21 cellular contexts compared by ENCODE assay signal in genomic region chr22:46022881-46023512, GRCh38. TPM values are rescaled to one million over a fixed set of nuclear protein-coding genes. Genes with fewer than 3 reads are reported as not detected.
DNase-seq lines count a peak whose midpoint lies in the region; ATAC-seq and TF ChIP-seq lines count a peak whose summit lies in the region.
"Had no signal": no experiment of that assay in that cellular context is flagged by ENCODE, and none has a peak within 500 bp of the region (broad histone marks: within the 10 kb centered on the region; RNA-seq: fewer than 3 reads in every experiment).

No MANE protein-coding gene starts in this region.

- H2BK15ac ChIP-seq in H9 (ENCODE audit: low read depth, low read length) = no peak overlapping the region

- no peak for TF ChIP-seq CTCF in RWPE2 (IDR thresholded peaks at IDR 0.05; ENCODE audit: poor library complexity, severe bottlenecking)
- TF ChIP-seq CTCF in esophagus muscularis mucosa (IDR thresholded peaks at IDR 0.05) = no peak
- no peak for TF ChIP-seq CTCF in smooth muscle cell (IDR thresholded peaks at IDR 0.05; ENCODE audit: borderline replicate concordance, insufficient read depth, poor library complexity, severe bottlenecking)
- no peak for TF ChIP-seq CTCF in H9 (conservative IDR thresholded peaks at IDR 0.05)

- WGBS in esophagus muscularis mucosa = 82% methylated on average over 10 of the region's 10 CpGs
- 91% methylated on average over 10 of the region's 10 CpGs for WGBS in smooth muscle cell (ENCODE audit: low lambda C conversion rate)
- no CpG with 5 or more reads among the region's 10 CpGs for WGBS in H9 (ENCODE audit: extremely low coverage, insufficient read length, low lambda C conversion rate)

- no peak overlapping the region for H3K4ac ChIP-seq in H9 (ENCODE audit: low read depth, low read length)

- no peak overlapping the region for H2BK120ac ChIP-seq in H9 (ENCODE audit: low read depth, low read length, poor library complexity, severe bottlenecking)

- peaks cover 0 to 2% of the 10 kb centered on the region in 2 experiments; a peak in 2 of 5 replicates for H3K9me3 Mint-ChIP-seq in H9
- H3K9me3 Mint-ChIP-seq: CD8-positive, alpha-beta T cell; IgD-negative memory B cell had no signal

- H2BK20ac ChIP-seq in H9 (ENCODE audit: low read depth, low read length, poor library complexity, severe bottlenecking) = no peak overlapping the region

- intact Hi-C loops in esophagus muscularis mucosa (cut with DNase I) = no loop called here

- no peak overlapping the region for H3K18ac ChIP-seq in H9 (ENCODE audit: insufficient read length, low read depth, low read length)

- H3K36me3 Mint-ChIP-seq in H9 (ENCODE audit: insufficient read depth in 1 of 3, low read depth in 3 of 3) = no peaks in the 10 kb centered on the region
- H3K36me3 Mint-ChIP-seq: CD8-positive, alpha-beta T cell; IgD-negative memory B cell had no signal

- H2BK12ac ChIP-seq in H9 (ENCODE audit: insufficient read length, low read depth, low read length) = no peak overlapping the region

- H3K14ac ChIP-seq in H9 (ENCODE audit: insufficient read depth, low read length) = no peak overlapping the region

- no peak overlapping the region for H4K8ac ChIP-seq in H9 (replicated peaks; ENCODE audit: insufficient read length, low read depth, low read length)

- H3K4me3 Mint-ChIP-seq in H9 = no peak overlapping the region
- H3K4me3 Mint-ChIP-seq: CD8-positive, alpha-beta T cell; IgD-negative memory B cell had no signal

- DNase-seq in RWPE2 (ENCODE audit: low spot score) (no peak), esophagus muscularis mucosa (ENCODE audit: extremely low spot score) (no peak), mesenteric fat pad (ENCODE audit: low spot score) (peak; percentile 73), smooth muscle cell (lab: John Stamatoyannopoulos, UW; ENCODE audit: unreplicated experiment) (no peak), Kasumi-1 (lab: John Stamatoyannopoulos, UW) (no peak), COR-L47 (lab: John Stamatoyannopoulos, UW) (no peak), NCI-H2227 (lab: John Stamatoyannopoulos, UW; ENCODE audit: unreplicated experiment) (no peak), H9 (no peak)
- DNase-seq: CD8-positive, alpha-beta T cell; Karpas-422; MM.1S; NCI-H1092 treated with DMSO at 0.1 percent for 48 hours; NCI-H146; NCI-H2081; NCI-H2171 treated with DMSO at 0.1 percent for 48 hours; NK-92 treated with Interleukin-12 subunit alpha and Interleukin-12 subunit beta, amount 100 ng/mL, for 24 hours had no signal

- H2AFZ ChIP-seq in smooth muscle cell (ENCODE audit: low read depth) = no peak overlapping the region
- H2AFZ ChIP-seq in H9 (ENCODE audit: low read length) = no peak overlapping the region

- H3K79me2 ChIP-seq in smooth muscle cell (ENCODE audit: low read depth) (no peaks in the 10 kb centered on the region), H9 (ENCODE audit: insufficient read depth, low read length) (no peaks in the 10 kb centered on the region)

- H4K91ac ChIP-seq in H9 (ENCODE audit: insufficient read length, low read depth, low read length) = no peak overlapping the region

- no peak overlapping the region for H4K5ac ChIP-seq in H9 (ENCODE audit: insufficient read length, low read depth, low read length)

- peak overlapping the region; percentile 5 for H3K27ac ChIP-seq in RWPE2 (ENCODE audit: poor library complexity, severe bottlenecking)
- H3K27ac ChIP-seq in esophagus muscularis mucosa (replicated peaks in 1 of 4) = peak overlapping the region; percentile 27 to 47 (median 43)
- peak overlapping the region; percentile 38 for H3K27ac ChIP-seq in smooth muscle cell (ENCODE audit: low read depth)
- no peak overlapping the region for H3K27ac ChIP-seq in H9 (ENCODE audit: insufficient read length, low read depth, low read length)
- H3K27ac ChIP-seq: BLaER1 treated with 17β-estradiol and CSF1 and Interleukin-3, amounts not matched to agents 10 nM and 100 nM; HL-60 had no signal

- no peaks in the 10 kb centered on the region for H3K27me3 ChIP-seq in RWPE2 (ENCODE audit: insufficient read depth, poor library complexity, severe bottlenecking)
- no peaks in the 10 kb centered on the region for H3K27me3 ChIP-seq in esophagus muscularis mucosa
- no peaks in the 10 kb centered on the region for H3K27me3 ChIP-seq in smooth muscle cell (ENCODE audit: low read depth)
- H3K27me3 ChIP-seq in H9 (ENCODE audit: insufficient read depth, low read length) = peaks cover 12% of the 10 kb centered on the region; the same call in 1 of the 2 replicates

- no peak overlapping the region for H3K23ac ChIP-seq in H9 (ENCODE audit: insufficient read length, low read depth, low read length)

- H3K36me3 ChIP-seq in RWPE2 (ENCODE audit: low read depth) (no peaks in the 10 kb centered on the region), esophagus muscularis mucosa (no peaks in the 10 kb centered on the region), smooth muscle cell (ENCODE audit: low read depth) (no peaks in the 10 kb centered on the region)
- H3K36me3 ChIP-seq: BLaER1 treated with 17β-estradiol and CSF1 and Interleukin-3, amounts not matched to agents 10 nM and 100 nM had no signal

- no peak for TF ChIP-seq EP300 in esophagus muscularis mucosa (IDR thresholded peaks at IDR 0.05)

- H3K4me2 ChIP-seq in smooth muscle cell (no peak overlapping the region), H9 (ENCODE audit: insufficient read depth, insufficient read length, low read length) (no peak overlapping the region)
- H3K4me2 ChIP-seq: BLaER1 treated with 17β-estradiol and CSF1 and Interleukin-3, amounts not matched to agents 10 nM and 100 nM had no signal

- H2BK5ac ChIP-seq in H9 (ENCODE audit: insufficient read length, low read length) = no peak overlapping the region

- H3K4me1 ChIP-seq in RWPE2 (ENCODE audit: insufficient read depth, poor library complexity, severe bottlenecking) (peaks cover 21% of the 10 kb centered on the region), esophagus muscularis mucosa (peaks cover 13 to 35% (median 30%) of the 10 kb centered on the region in 4 donors), smooth muscle cell (ENCODE audit: low read depth) (no peaks in the 10 kb centered on the region), H9 (ENCODE audit: insufficient read depth, low read length) (no peaks in the 10 kb centered on the region)

- no peaks in the 10 kb centered on the region for H3F3A ChIP-seq in smooth muscle cell (ENCODE audit: low read depth)

- H3K27ac Mint-ChIP-seq in H9 = no peak overlapping the region
- H3K27ac Mint-ChIP-seq: CD8-positive, alpha-beta T cell; IgD-negative memory B cell had no signal

- no peak for ATAC-seq in RWPE2 (ENCODE audit: low read depth)
- ATAC-seq: CD8-positive, alpha-beta T cell had no signal

- peaks cover 6 to 12% of the 10 kb centered on the region in 2 experiments for H3K4me1 Mint-ChIP-seq in H9

- H4K20me1 ChIP-seq in smooth muscle cell (ENCODE audit: low read depth) (no peaks in the 10 kb centered on the region), H9 (ENCODE audit: control insufficient read depth, insufficient read depth, insufficient read length) (no peaks in the 10 kb centered on the region)

- no peak overlapping the region for H2AK5ac ChIP-seq in H9 (ENCODE audit: insufficient read length, low read length)

- H3T11ph ChIP-seq in H9 (ENCODE audit: low read length) = no peak overlapping the region

- no peak for TF ChIP-seq POLR2A in esophagus muscularis mucosa (IDR thresholded peaks at IDR 0.05; ENCODE audit: low read depth)

- H3K23me2 ChIP-seq in H9 (ENCODE audit: insufficient read length, low read depth, low read length, poor library complexity, severe bottlenecking) = no peaks in the 10 kb centered on the region

- no peaks in the 10 kb centered on the region for H3K9me3 ChIP-seq in RWPE2 (ENCODE audit: severe bottlenecking)
- no peaks in the 10 kb centered on the region for H3K9me3 ChIP-seq in esophagus muscularis mucosa
- H3K9me3 ChIP-seq in smooth muscle cell (replicated peaks; ENCODE audit: low read depth) = no peaks in the 10 kb centered on the region
- no peaks in the 10 kb centered on the region for H3K9me3 ChIP-seq in H9 (ENCODE audit: control insufficient read depth, low read depth, low read length)

- no peak overlapping the region for H3K4me3 ChIP-seq in RWPE2 (ENCODE audit: severe bottlenecking)
- no peak overlapping the region for H3K4me3 ChIP-seq in esophagus muscularis mucosa
- no peak overlapping the region for H3K4me3 ChIP-seq in smooth muscle cell
- H3K4me3 ChIP-seq: BLaER1 treated with 17β-estradiol and CSF1 and Interleukin-3, amounts not matched to agents 10 nM and 100 nM had no signal

- no peak overlapping the region for H3K56ac ChIP-seq in H9 (ENCODE audit: insufficient read length, low read depth, low read length)

- peak overlapping the region; percentile 56 for H3K9ac ChIP-seq in smooth muscle cell (ENCODE audit: low read depth)
- H3K9ac ChIP-seq in H9 (ENCODE audit: extremely low read depth, insufficient read length, low read length) = no peak overlapping the region
- H3K9ac ChIP-seq: BLaER1 treated with 17β-estradiol and CSF1 and Interleukin-3, amounts not matched to agents 10 nM and 100 nM had no signal

- no peaks in the 10 kb centered on the region for H3K79me1 ChIP-seq in H9 (ENCODE audit: insufficient read depth, low read depth, low read length, poor library complexity, severe bottlenecking)

- H3K27me3 Mint-ChIP-seq in H9 (ENCODE audit: low read depth) = peaks cover 52% of the 10 kb centered on the region

RNA-seq across cellular contexts. Expression of gene WNT7B, which starts 46.0 kb away (rescaled TPM):
- total RNA-seq in esophagus muscularis mucosa (not detected), mesenteric fat pad (not detected), smooth muscle cell (0.45 and 1.6 TPM in 2 replicates), H9 (2021) (0.09 and 0.31 TPM in 2 replicates)
- polyA plus RNA-seq in smooth muscle cell = 0.69 and 3.2 TPM in 2 replicates
- total RNA-seq: CD8-positive, alpha-beta T cell; NCI-H460; Right ventricle myocardium superior had no signal
- polyA plus RNA-seq: IgD-negative memory B cell had no signal
